In the genomic region with DNA sequence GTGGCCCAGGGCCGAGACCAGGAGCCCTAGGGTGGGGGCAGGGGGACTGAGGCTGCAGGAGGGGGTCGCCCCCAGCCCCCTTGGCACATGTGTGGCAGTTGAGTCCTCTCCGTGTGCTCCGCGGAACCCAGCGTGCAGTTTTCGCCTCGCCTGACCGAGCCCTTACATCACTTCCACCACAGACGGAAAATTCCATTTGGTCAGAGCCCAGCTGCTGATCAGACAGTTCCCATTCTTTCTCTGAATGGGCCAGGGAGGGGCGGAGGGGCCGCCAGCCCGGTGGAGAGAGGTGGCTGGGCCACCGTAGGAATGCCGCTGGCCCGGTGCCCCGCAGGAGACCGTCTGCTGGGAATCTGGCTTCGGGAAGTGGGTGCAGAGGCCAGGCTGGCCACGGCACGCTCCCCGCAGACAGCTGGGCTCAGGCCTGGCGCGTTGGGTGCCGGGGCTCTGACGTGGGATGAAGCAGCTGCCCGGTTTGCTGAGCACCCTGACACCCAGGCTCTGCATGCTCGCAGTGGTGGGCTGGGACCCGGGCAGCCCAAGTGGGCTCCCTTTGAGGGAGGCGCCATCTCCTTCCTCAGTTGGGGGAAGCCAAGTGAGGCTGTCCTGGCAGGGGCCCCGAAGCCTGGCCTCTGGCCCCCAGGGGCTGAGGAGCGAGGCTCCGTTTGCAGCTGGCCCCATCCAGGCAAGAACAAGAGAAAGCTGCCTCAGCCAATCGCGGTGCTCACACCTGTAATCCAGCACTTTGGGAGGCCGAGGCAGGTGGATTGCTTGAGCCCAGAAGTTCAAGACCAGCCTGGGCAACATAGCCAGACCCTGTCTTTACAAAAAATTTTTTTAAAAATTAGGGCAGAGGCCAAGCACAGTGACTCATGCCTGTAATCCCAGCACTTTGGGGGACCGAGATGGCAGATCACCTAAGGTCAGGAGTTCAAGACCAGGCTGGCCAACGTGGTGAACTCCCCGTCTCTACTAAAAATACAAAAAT, we compare ENCODE assay signal across 1 cellular context.
TF ChIP-seq lines count a peak whose summit lies in the region.

No MANE protein-coding gene starts in this region.

TF ChIP-seq in HEK293, 187 proteins besides CTCF, POLR2A, EP300 and RAD21 (continued from another document):
- no peak for TF ChIP-seq BCL6B (tag by site-specific recombination; IDR thresholded peaks at IDR 0.05)
